Comparison of ENCODE assay signal across 10 cellular contexts in genomic region chrX:153688900-153689590, GRCh38. TPM values are rescaled to one million over a fixed set of nuclear protein-coding genes. Genes with fewer than 3 reads are reported as not detected.
DNase-seq lines count a peak whose midpoint lies in the region; ATAC-seq, FAIRE-seq and TF ChIP-seq lines count a peak whose summit lies in the region.
"Had no signal": no experiment of that assay in that cellular context is flagged by ENCODE, and none has a peak within 500 bp of the region (broad histone marks: within the 10 kb centered on the region; RNA-seq: fewer than 3 reads in every experiment).

No MANE protein-coding gene starts in this region.

- peak overlapping the region; percentile 31 for H3K27ac ChIP-seq in CD8-positive, alpha-beta memory T cell (ENCODE audit: low read depth, low read length)
- peak overlapping the region; percentile 82 to 88 (median 86) for H3K27ac ChIP-seq in gastroesophageal sphincter

- H3K4me3 ChIP-seq in CD8-positive, alpha-beta memory T cell (ENCODE audit: low read length) = no peak overlapping the region
- H3K4me3 ChIP-seq in gastroesophageal sphincter = peak overlapping the region; percentile 65 to 83
- H3K4me3 ChIP-seq: GM12878 had no signal

- no peaks in the 10 kb centered on the region for H3K27me3 ChIP-seq in CD8-positive, alpha-beta memory T cell (ENCODE audit: insufficient read depth, low read length, poor library complexity, severe bottlenecking)
- no peaks in the 10 kb centered on the region for H3K27me3 ChIP-seq in gastroesophageal sphincter

- H3K4me1 Mint-ChIP-seq in CD8-positive, alpha-beta memory T cell = no peaks in the 10 kb centered on the region

- POLR2A ChIA-PET in CD8-positive, alpha-beta memory T cell (lab: Charles Lee) = no interaction called here

- TF ChIP-seq EP300 in gastroesophageal sphincter (IDR thresholded peaks at IDR 0.05) = no peak

- TF ChIP-seq POLR2A in gastroesophageal sphincter (IDR thresholded peaks at IDR 0.05) (no peak), H54 (IDR thresholded peaks at IDR 0.05; ENCODE audit: low read depth, low read length) (no peak)

- CTCF ChIA-PET in CD8-positive, alpha-beta memory T cell (lab: Charles Lee) = no interaction called here

- ATAC-seq in gastroesophageal sphincter = peak; percentile 59
- no peak for ATAC-seq in GM21367 (IDR thresholded peaks at IDR 0.05; ENCODE audit: unreplicated experiment)
- ATAC-seq in GM21619 (IDR thresholded peaks at IDR 0.05; ENCODE audit: unreplicated experiment) = no peak
- ATAC-seq: GM12878 had no signal

- peaks cover 2 to 5% of the 10 kb centered on the region in 2 donors for H3K27me3 Mint-ChIP-seq in CD8-positive, alpha-beta memory T cell

- no peak for TF ChIP-seq CTCF in gastroesophageal sphincter (IDR thresholded peaks at IDR 0.05)

- WGBS in gastroesophageal sphincter (ENCODE audit: low coverage in 1 of 2), 2 donors = no CpG with 5 or more reads among the region's 56 CpGs

- H3K27ac Mint-ChIP-seq in CD8-positive, alpha-beta memory T cell = no peak overlapping the region

- FAIRE-seq in H54 (lab: Jason Lieb, UNC) = no peak
- FAIRE-seq: GM12878 had no signal

- intact Hi-C loops in posterior cingulate gyrus (cut with DNase I) = no loop called here

- H3K4me3 Mint-ChIP-seq in CD8-positive, alpha-beta memory T cell = no peak overlapping the region

- no peak for DNase-seq in CD8-positive, alpha-beta memory T cell
- DNase-seq in SW480 (ENCODE audit: low spot score) (peak; percentile 36), posterior cingulate gyrus (peak; percentile 46 to 93 (median 62)), UCSD-AML1 (lab: John Stamatoyannopoulos, UW; ENCODE audit: unreplicated experiment) (no peak), H54 (ENCODE audit: insufficient read length, low spot score) (no peak)

- H3K36me3 ChIP-seq in CD8-positive, alpha-beta memory T cell (ENCODE audit: insufficient read depth, low read length) = no peaks in the 10 kb centered on the region
- H3K36me3 ChIP-seq in gastroesophageal sphincter = no peaks in the 10 kb centered on the region

- no peaks in the 10 kb centered on the region for H3K4me1 ChIP-seq in CD8-positive, alpha-beta memory T cell (ENCODE audit: insufficient read depth, low read length)
- peaks cover 0 to 33% (median 0%) of the 10 kb centered on the region in 3 donors for H3K4me1 ChIP-seq in gastroesophageal sphincter

- H3K36me3 Mint-ChIP-seq in CD8-positive, alpha-beta memory T cell = no peaks in the 10 kb centered on the region

- no peaks in the 10 kb centered on the region for H3K9me3 ChIP-seq in CD8-positive, alpha-beta memory T cell (ENCODE audit: low read length)
- H3K9me3 ChIP-seq in gastroesophageal sphincter = no peaks in the 10 kb centered on the region

- no peaks in the 10 kb centered on the region for H3K9me3 Mint-ChIP-seq in CD8-positive, alpha-beta memory T cell

RNA-seq across cellular contexts. Expression of gene SLC6A8, which starts 1.3 kb away (rescaled TPM):
- total RNA-seq in CD8-positive, alpha-beta memory T cell = 1 to 10 TPM; 1.0 to 1.2 TPM
- 0.12 TPM for polyA plus RNA-seq in CD8-positive, alpha-beta memory T cell
- 10 to 100 TPM; 25.3 to 86.6 (median 37.9) TPM for total RNA-seq in gastroesophageal sphincter

RNA-seq across cellular contexts. Expression of gene PNCK, which starts 15.4 kb away (rescaled TPM):
- total RNA-seq in CD8-positive, alpha-beta memory T cell = not detected
- not detected for polyA plus RNA-seq in CD8-positive, alpha-beta memory T cell
- 10 to 100 TPM; 14.4 to 55.9 (median 30.1) TPM for total RNA-seq in gastroesophageal sphincter

RNA-seq across cellular contexts. Expression of gene BCAP31, which starts 35.1 kb away (rescaled TPM):
- total RNA-seq in CD8-positive, alpha-beta memory T cell = 100 to 1,000 TPM; 140 to 153 TPM
- polyA plus RNA-seq in CD8-positive, alpha-beta memory T cell = 333 TPM
- 100 to 1,000 TPM in 2 of 4 donors, 10 to 100 TPM in 2; 76.1 to 125 (median 104) TPM for total RNA-seq in gastroesophageal sphincter

RNA-seq across cellular contexts. Expression of gene ABCD1, which starts 35.6 kb away (rescaled TPM):
- total RNA-seq in CD8-positive, alpha-beta memory T cell = 1 to 10 TPM; 3.9 to 4.1 TPM
- polyA plus RNA-seq in CD8-positive, alpha-beta memory T cell = 3.4 TPM
- 10 to 100 TPM; 14.4 to 38.8 (median 22.0) TPM for total RNA-seq in gastroesophageal sphincter

RNA-seq across cellular contexts. Expression of gene DUSP9, which starts 42.0 kb away (rescaled TPM):
- total RNA-seq in CD8-positive, alpha-beta memory T cell = under 1 TPM; 0.09 to 0.15 TPM
- 0.08 TPM for polyA plus RNA-seq in CD8-positive, alpha-beta memory T cell
- total RNA-seq in gastroesophageal sphincter = not detected
- total RNA-seq: mononuclear cell had no signal
- polyA plus RNA-seq: GM12878 had no signal

Comparison
In these comparisons a context has a peak if more than half of its experiments do, and no peak if none do; other contexts are left out.
1. DNase-seq: peak in SW480 (single experiment) and posterior cingulate gyrus (10 of 10); none in CD8-positive, alpha-beta memory T cell (0 of 5), UCSD-AML1 (single experiment) and H54 (single experiment).
2. RNA of gene SLC6A8, which starts 1.3 kb away (total RNA-seq): 25.3 to 86.6 TPM in gastroesophageal sphincter; 1.0 to 1.2 TPM in CD8-positive, alpha-beta memory T cell; every median in the first group is over 10 times any median in the second.
3. RNA of gene PNCK, which starts 15.4 kb away (total RNA-seq): 14.4 to 55.9 TPM in gastroesophageal sphincter; not detected in CD8-positive, alpha-beta memory T cell; every median in the first group is over 10 times any median in the second.